Comparison of ENCODE assay signal across 9 cellular contexts in genomic region chr1:57422271-57423134, GRCh38. TPM values are rescaled to one million over a fixed set of nuclear protein-coding genes. Genes with fewer than 3 reads are reported as not detected.
DNase-seq lines count a peak whose midpoint lies in the region; ATAC-seq and TF ChIP-seq lines count a peak whose summit lies in the region.
"Had no signal": no experiment of that assay in that cellular context is flagged by ENCODE, and none has a peak within 500 bp of the region (broad histone marks: within the 10 kb centered on the region; RNA-seq: fewer than 3 reads in every experiment).

No MANE protein-coding gene starts in this region.

- H3K36me3 Mint-ChIP-seq in WTC11, result no peaks in the 10 kb centered on the region
- no peaks in the 10 kb centered on the region for H3K36me3 Mint-ChIP-seq in stimulated activated effector memory CD8-positive, alpha-beta T cell treated with anti-CD3 and anti-CD28 coated beads, Interleukin-12 subunit alpha, Interleukin-12 subunit beta, amount 100 ng/mL, for 72 hours

- peak overlapping the region; percentile 94 for H3K27ac Mint-ChIP-seq in WTC11
- H3K27ac Mint-ChIP-seq in stimulated activated effector memory CD8-positive, alpha-beta T cell treated with anti-CD3 and anti-CD28 coated beads, Interleukin-12 subunit alpha, Interleukin-12 subunit beta, amount 100 ng/mL, for 72 hours, result no peak overlapping the region
- H3K27ac Mint-ChIP-seq: B cell had no signal

- H3K9me3 Mint-ChIP-seq in WTC11, result 0 out of 2 replicates have a peak, but pooled peaks cover 3% of the 10 kb centered on the region
- H3K9me3 Mint-ChIP-seq in stimulated activated effector memory CD8-positive, alpha-beta T cell treated with anti-CD3 and anti-CD28 coated beads, Interleukin-12 subunit alpha, Interleukin-12 subunit beta, amount 100 ng/mL, for 72 hours, result no peaks in the 10 kb centered on the region

- peak overlapping the region; percentile 66 for H3K4me3 ChIP-seq in iPS-15b (ENCODE audit: low read depth, low read length)

- peaks cover 6% of the 10 kb centered on the region for H3K4me1 ChIP-seq in iPS-15b (ENCODE audit: control insufficient read depth, insufficient read depth, low read length)

- ATAC-seq in WTC11, result peak; percentile 31
- no peak for ATAC-seq in stimulated activated effector memory CD8-positive, alpha-beta T cell treated with anti-CD3 and anti-CD28 coated beads, Interleukin-12 subunit alpha, Interleukin-12 subunit beta, amount 100 ng/mL, for 72 hours

- no peak for TF ChIP-seq CTCF in WTC11 (IDR thresholded peaks at IDR 0.05)

- H3K36me3 ChIP-seq in iPS-15b (ENCODE audit: control insufficient read depth, insufficient read depth, low read length), result no peaks in the 10 kb centered on the region

- CTCF ChIA-PET in WTC11 (lab: Charles Lee), result interaction anchor here (0.6 to 1.8 kb wide), 13 partner anchors 11 to 302 kb away, joined by 3 to 9 read pairs (median 3); no protein-coding TSS in a partner anchor

- H3K9ac ChIP-seq in iPS-15b (ENCODE audit: low read depth, low read length), result no peak overlapping the region

- DNase-seq in NCI-H1092 (lab: John Stamatoyannopoulos, UW), result peak; percentile 3
- DNase-seq in NCI-H1092 treated with DMSO at 0.1 percent for 48 hours (lab: John Stamatoyannopoulos, UW), result no peak
- peak; percentile 62 for DNase-seq in WTC11 (ENCODE audit: low spot score)
- no peak for DNase-seq in stimulated activated effector memory CD8-positive, alpha-beta T cell treated with anti-CD3 and anti-CD28 coated beads, Interleukin-12 subunit alpha, Interleukin-12 subunit beta, amount 100 ng/mL, for 72 hours (ENCODE audit: low spot score in 2 of 2)
- no peak for DNase-seq in GF-D8 (lab: John Stamatoyannopoulos, UW)
- DNase-seq in effector CD4-positive, alpha-beta T cell, result no peak
- DNase-seq in NCI-H2081 treated with DMSO at 0.1 percent for 48 hours (lab: John Stamatoyannopoulos, UW), result no peak

- peaks cover 35% of the 10 kb centered on the region for H3K27me3 Mint-ChIP-seq in WTC11 (ENCODE audit: low read depth)

- POLR2A ChIA-PET in WTC11 (lab: Charles Lee), result interaction anchor here (0.7 to 1.0 kb wide), 2 partner anchors 14 kb away, joined by 4 to 5 read pairs; no protein-coding TSS in a partner anchor

- H3K27me3 ChIP-seq in iPS-15b (ENCODE audit: control insufficient read depth, insufficient read depth, low read length), result peaks cover 37% of the 10 kb centered on the region

- peaks cover 32% of the 10 kb centered on the region for H3K4me1 Mint-ChIP-seq in WTC11
- peaks cover 19% of the 10 kb centered on the region for H3K4me1 Mint-ChIP-seq in stimulated activated effector memory CD8-positive, alpha-beta T cell treated with anti-CD3 and anti-CD28 coated beads, Interleukin-12 subunit alpha, Interleukin-12 subunit beta, amount 100 ng/mL, for 72 hours

- peak overlapping the region; percentile 93 for H3K4me3 Mint-ChIP-seq in WTC11
- peak overlapping the region; percentile 61 for H3K4me3 Mint-ChIP-seq in stimulated activated effector memory CD8-positive, alpha-beta T cell treated with anti-CD3 and anti-CD28 coated beads, Interleukin-12 subunit alpha, Interleukin-12 subunit beta, amount 100 ng/mL, for 72 hours
- H3K4me3 Mint-ChIP-seq: B cell had no signal

- no peaks in the 10 kb centered on the region for H3K9me3 ChIP-seq in iPS-15b (ENCODE audit: control insufficient read depth, insufficient read depth, low read length)

TF ChIP-seq in WTC11, 78 proteins besides CTCF, POLR2A, EP300 and RAD21 (continues in another document):
- 0 out of 2 replicates have a peak, but pooled peaks have one; percentile 34 for TF ChIP-seq SMAD4 (CRISPR knock-in tag; IDR thresholded peaks at IDR 0.05)
- no peak for TF ChIP-seq ZNF121 (CRISPR knock-in tag; IDR thresholded peaks at IDR 0.05)
- no peak for TF ChIP-seq ATF3 (CRISPR knock-in tag; conservative IDR thresholded peaks at IDR 0.05)
- TF ChIP-seq SP1 (CRISPR knock-in tag; conservative IDR thresholded peaks at IDR 0.05), result 0 out of 2 replicates have a peak, but pooled peaks have one; percentile 17
- TF ChIP-seq TEAD1 (CRISPR knock-in tag; IDR thresholded peaks at IDR 0.05), result peak; percentile 41; the same call in 1 of the 2 replicates
- 0 out of 2 replicates have a peak, but pooled peaks have one; percentile 43 for TF ChIP-seq ZNF232 (CRISPR knock-in tag; IDR thresholded peaks at IDR 0.05)
- TF ChIP-seq ZNF281 (CRISPR knock-in tag; IDR thresholded peaks at IDR 0.05), result peak; percentile 92
- no peak for TF ChIP-seq ATF1 (CRISPR knock-in tag; IDR thresholded peaks at IDR 0.05)
- TF ChIP-seq TP53 (CRISPR knock-in tag; IDR thresholded peaks at IDR 0.05), result peak; percentile 37; the same call in 1 of the 2 replicates
- TF ChIP-seq IRF1 (CRISPR knock-in tag; IDR thresholded peaks at IDR 0.05), result no peak
- TF ChIP-seq ARID4B (CRISPR knock-in tag; IDR thresholded peaks at IDR 0.05; ENCODE audit: borderline replicate concordance), result peak; percentile 87; the same call in 1 of the 2 replicates
- TF ChIP-seq MAX (CRISPR knock-in tag; IDR thresholded peaks at IDR 0.05), result peak; percentile 55; the same call in 1 of the 2 replicates

RNA-seq across cellular contexts. Expression of gene DAB1, which starts 1.4 kb away (rescaled TPM):
- 10.7 to 12.3 TPM (median 12.1 TPM) in 3 replicates for total RNA-seq in WTC11 (2021)
- total RNA-seq: B cell had no signal

Comparison
In these comparisons a context has a peak if more than half of its experiments do, and no peak if none do; other contexts are left out.
1. DNase-seq: peak in NCI-H1092 (single experiment) and WTC11 (single experiment); none in NCI-H1092 treated with DMSO at 0.1 percent for 48 hours (single experiment), stimulated activated effector memory CD8-positive, alpha-beta T cell treated with anti-CD3 and anti-CD28 coated beads, Interleukin-12 subunit alpha, Interleukin-12 subunit beta, amount 100 ng/mL, for 72 hours (0 of 2), GF-D8 (single experiment), effector CD4-positive, alpha-beta T cell (single experiment) and NCI-H2081 treated with DMSO at 0.1 percent for 48 hours (single experiment).